In genomic region chr18:22330508-22330907, GRCh38 we compare ENCODE assay signal across 16 cellular contexts.
A peak's percentile ranks its signal among the peaks of the same experiment; 100 is the strongest.
DNase-seq lines count a peak whose midpoint lies in the region; ATAC-seq, FAIRE-seq and TF ChIP-seq lines count a peak whose summit lies in the region.
"Had no signal": no experiment of that assay in that cellular context is flagged by ENCODE, and none has a peak within 500 bp of the region (broad histone marks: within the 10 kb centered on the region; RNA-seq: fewer than 3 reads in every experiment).

No MANE protein-coding gene starts in this region.

- H3F3A ChIP-seq in neural progenitor cell (ENCODE audit: low read depth): peaks cover 15% of the 10 kb centered on the region

- TF ChIP-seq CTCF in neural progenitor cell (IDR thresholded peaks at IDR 0.05): no peak

- H3K79me2 ChIP-seq in neural progenitor cell (ENCODE audit: low read depth): no peaks in the 10 kb centered on the region

- H3K18ac ChIP-seq in mesenchymal stem cell (ENCODE audit: low read depth in 1 of 2, low read length in 2 of 2): no peak overlapping the region

- H2BK12ac ChIP-seq in mesenchymal stem cell (ENCODE audit: low read length in 2 of 2): no peak overlapping the region

- H3K36me3 ChIP-seq in HAP-1 (replicated peaks): no peaks in the 10 kb centered on the region
- H3K36me3 ChIP-seq in iPS-20b (ENCODE audit: insufficient read depth, low read depth, low read length): no peaks in the 10 kb centered on the region
- H3K36me3 ChIP-seq in neural progenitor cell: no peaks in the 10 kb centered on the region
- no peaks in the 10 kb centered on the region for H3K36me3 ChIP-seq in mesenchymal stem cell (ENCODE audit: control insufficient read depth in 1 of 2, insufficient read depth in 2 of 2, low read depth in 1 of 2, low read length in 2 of 2)
- H3K36me3 ChIP-seq: BLaER1 treated with 17β-estradiol and CSF1 and Interleukin-3, amounts not matched to agents 10 nM and 100 nM had no signal

- H3K9ac ChIP-seq in iPS-20b (ENCODE audit: low read depth, low read length): no peak overlapping the region
- H3K9ac ChIP-seq in neural progenitor cell: no peak overlapping the region
- no peak overlapping the region for H3K9ac ChIP-seq in mesenchymal stem cell (ENCODE audit: low read length)
- H3K9ac ChIP-seq: BLaER1 treated with 17β-estradiol and CSF1 and Interleukin-3, amounts not matched to agents 10 nM and 100 nM had no signal

- H3K27me3 ChIP-seq in HAP-1 (ENCODE audit: low read depth) (no peaks in the 10 kb centered on the region), iPS-20b (ENCODE audit: insufficient read depth, low read length) (peaks cover 78% of the 10 kb centered on the region), neural progenitor cell (peaks cover 95% of the 10 kb centered on the region), mesenchymal stem cell (ENCODE audit: control insufficient read depth in 1 of 2, insufficient read depth in 1 of 2, low read length in 2 of 2) (peaks cover 27 to 43% of the 10 kb centered on the region in 2 experiments)
- H3K27me3 ChIP-seq: BLaER1 treated with 17β-estradiol and CSF1 and Interleukin-3, amounts not matched to agents 10 nM and 100 nM had no signal

- H2BK15ac ChIP-seq in mesenchymal stem cell (ENCODE audit: low read depth, poor library complexity, severe bottlenecking): no peak overlapping the region

- no peak overlapping the region for H3K14ac ChIP-seq in mesenchymal stem cell (ENCODE audit: low read length in 2 of 2)

- no peak overlapping the region for H3K4me3 ChIP-seq in HAP-1
- 0 out of 2 replicates have a peak overlapping the region, but pooled peaks have one; percentile 3 for H3K4me3 ChIP-seq in iPS-20b (ENCODE audit: low read length)
- no peak overlapping the region for H3K4me3 ChIP-seq in neural progenitor cell
- no peak overlapping the region for H3K4me3 ChIP-seq in mesenchymal stem cell (ENCODE audit: insufficient read depth in 1 of 2, low read depth in 1 of 2, low read length in 2 of 2)
- H3K4me3 ChIP-seq: BLaER1 treated with 17β-estradiol and CSF1 and Interleukin-3, amounts not matched to agents 10 nM and 100 nM had no signal

- no peaks in the 10 kb centered on the region for H4K20me1 ChIP-seq in neural progenitor cell (ENCODE audit: low read depth)
- H4K20me1 ChIP-seq: BLaER1 treated with 17β-estradiol and CSF1 and Interleukin-3, amounts not matched to agents 10 nM and 100 nM had no signal

- no peak overlapping the region for H2AFZ ChIP-seq in neural progenitor cell (replicated peaks)
- no peak overlapping the region for H2AFZ ChIP-seq in mesenchymal stem cell (ENCODE audit: low read depth, low read length)

- H3K4me2 ChIP-seq in neural progenitor cell (peak overlapping the region; percentile 43), mesenchymal stem cell (ENCODE audit: low read length, poor library complexity, severe bottlenecking) (no peak overlapping the region)
- H3K4me2 ChIP-seq: BLaER1 treated with 17β-estradiol and CSF1 and Interleukin-3, amounts not matched to agents 10 nM and 100 nM had no signal

- no peak overlapping the region for H4K8ac ChIP-seq in mesenchymal stem cell (ENCODE audit: low read length)

- no peaks in the 10 kb centered on the region for H3K79me1 ChIP-seq in mesenchymal stem cell (replicated peaks; ENCODE audit: low read length, poor library complexity, severe bottlenecking)

- H3K23ac ChIP-seq in mesenchymal stem cell (ENCODE audit: low read length in 2 of 2): no peak overlapping the region

- in situ Hi-C loops in HAP-1 (cut with MboI; ENCODE audit: low sequenced_read_pairs): no loop called here

- H4K91ac ChIP-seq in mesenchymal stem cell (ENCODE audit: low read length): no peak overlapping the region

- no peak overlapping the region for H3K4ac ChIP-seq in mesenchymal stem cell (ENCODE audit: low read depth in 1 of 2, low read length in 2 of 2)

- H3K4me1 ChIP-seq in HAP-1 (no peaks in the 10 kb centered on the region), iPS-20b (ENCODE audit: insufficient read depth, low read length) (peaks cover 8% of the 10 kb centered on the region; the same call in 1 of the 2 replicates), neural progenitor cell (peaks cover 15% of the 10 kb centered on the region), mesenchymal stem cell (ENCODE audit: control insufficient read depth, insufficient read depth, low read depth, low read length) (no peaks in the 10 kb centered on the region)

- H3K27ac ChIP-seq in iPS-20b (ENCODE audit: low read length): no peak overlapping the region
- H3K27ac ChIP-seq in neural progenitor cell: no peak overlapping the region
- no peak overlapping the region for H3K27ac ChIP-seq in mesenchymal stem cell (ENCODE audit: low read length, poor library complexity, severe bottlenecking)
- H3K27ac ChIP-seq: BLaER1 treated with 17β-estradiol and CSF1 and Interleukin-3, amounts not matched to agents 10 nM and 100 nM had no signal

- H3K27me3 Mint-ChIP-seq in neural progenitor cell (ENCODE audit: insufficient read depth, low read depth): peaks cover 8% of the 10 kb centered on the region
- H3K27me3 Mint-ChIP-seq: CD4-positive, CD25-positive, alpha-beta regulatory T cell; IgD-negative memory B cell had no signal

- no peak overlapping the region for H2BK5ac ChIP-seq in mesenchymal stem cell (ENCODE audit: low read depth, low read length, poor library complexity, severe bottlenecking)

- no peak overlapping the region for H3K27ac Mint-ChIP-seq in neural progenitor cell
- H3K27ac Mint-ChIP-seq: CD4-positive, CD25-positive, alpha-beta regulatory T cell; H9; IgD-negative memory B cell had no signal

- peaks cover 5% of the 10 kb centered on the region for H3K4me1 Mint-ChIP-seq in neural progenitor cell
- H3K4me1 Mint-ChIP-seq: CD4-positive, CD25-positive, alpha-beta regulatory T cell had no signal

- H3K4me3 Mint-ChIP-seq in neural progenitor cell: no peak overlapping the region
- H3K4me3 Mint-ChIP-seq: CD4-positive, CD25-positive, alpha-beta regulatory T cell; H9; IgD-negative memory B cell had no signal

- H3K9me3 ChIP-seq in HAP-1 (no peaks in the 10 kb centered on the region), iPS-20b (ENCODE audit: insufficient read depth, low read depth, low read length) (no peaks in the 10 kb centered on the region), neural progenitor cell (ENCODE audit: low read depth) (no peaks in the 10 kb centered on the region), mesenchymal stem cell (ENCODE audit: control insufficient read depth, low read length) (no peaks in the 10 kb centered on the region)
- H3K9me3 ChIP-seq: BLaER1 treated with 17β-estradiol and CSF1 and Interleukin-3, amounts not matched to agents 10 nM and 100 nM had no signal

- no peaks in the 10 kb centered on the region for H3K36me3 Mint-ChIP-seq in neural progenitor cell
- H3K36me3 Mint-ChIP-seq: CD4-positive, CD25-positive, alpha-beta regulatory T cell had no signal

- WGBS in mesenchymal stem cell: 82% methylated on average over 5 of the region's 5 CpGs

- no peak overlapping the region for H2BK120ac ChIP-seq in mesenchymal stem cell (ENCODE audit: low read depth, low read length)

- DNase-seq in HAP-1 (ENCODE audit: low spot score in 2 of 2) (peak; percentile 13 to 28), NCI-H526 (lab: John Stamatoyannopoulos, UW) (peak; percentile 87 to 91), neural progenitor cell (ENCODE audit: low spot score) (peak; percentile 46), HTR-8/SVneo (ENCODE audit: insufficient read length, low spot score) (no peak), mesenchymal stem cell (no peak)
- DNase-seq: ACHN; Calu3; CD4-positive, CD25-positive, alpha-beta regulatory T cell; DMS 273 treated with DMSO at 0.1 percent for 48 hours; GOT3; H9 had no signal

- H3K9me3 Mint-ChIP-seq in neural progenitor cell: no peaks in the 10 kb centered on the region
- H3K9me3 Mint-ChIP-seq: IgD-negative memory B cell had no signal

- no peak for ATAC-seq in GM18511 (IDR thresholded peaks at IDR 0.05; ENCODE audit: unreplicated experiment)

- no peak overlapping the region for H2AK5ac ChIP-seq in mesenchymal stem cell (ENCODE audit: low read length, severe bottlenecking)

- no peak for FAIRE-seq in HTR-8/SVneo (lab: Jason Lieb, UNC)
- FAIRE-seq: GM18507 had no signal

Comparison
In these comparisons a context has a peak if more than half of its experiments do, and no peak if none do; other contexts are left out.
1. DNase-seq: peak in HAP-1 (2 of 2), NCI-H526 (2 of 2) and neural progenitor cell (single experiment); none in HTR-8/SVneo (single experiment) and mesenchymal stem cell (single experiment).